8 cellular contexts compared by ENCODE assay signal in the genomic region with DNA sequence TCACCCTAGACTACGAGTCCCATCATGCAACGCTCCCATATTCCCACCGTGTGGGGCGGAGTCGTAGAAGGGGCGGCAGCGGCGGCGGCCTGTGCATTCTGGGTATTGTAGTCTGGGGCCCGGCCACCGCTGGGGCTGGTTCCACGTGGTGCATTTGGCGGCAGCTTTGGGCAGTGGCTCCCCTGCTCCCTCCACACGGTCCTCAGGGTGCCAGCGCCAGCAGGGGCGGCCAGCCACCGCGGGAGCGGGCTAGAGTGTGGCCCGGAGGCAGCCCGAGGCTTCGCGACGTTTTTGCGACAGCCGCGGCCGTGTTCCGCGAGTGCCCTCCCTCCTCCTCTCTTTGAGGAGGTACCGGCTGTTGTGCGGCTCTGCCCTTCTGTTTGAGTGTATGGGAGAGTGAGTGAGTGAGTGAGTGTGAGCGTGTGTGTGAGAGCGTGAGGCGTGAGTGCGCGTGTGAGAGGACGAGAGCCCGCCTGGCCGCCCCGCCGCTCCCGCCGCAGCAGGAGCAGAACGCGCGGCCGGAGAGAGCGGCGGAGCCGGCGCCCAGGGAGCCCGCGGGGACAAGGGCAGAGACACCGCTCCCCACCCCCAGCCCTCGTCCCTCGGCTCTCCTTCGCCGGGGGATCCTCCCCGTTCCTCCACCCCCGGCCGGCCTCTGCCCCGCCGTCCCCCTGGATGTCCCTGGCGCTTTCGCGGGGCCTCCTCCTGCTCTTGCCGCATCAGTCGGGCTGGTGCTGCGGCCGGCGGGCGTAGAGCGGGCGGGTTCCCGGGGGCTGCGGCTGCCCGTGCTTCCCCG. TPM values are rescaled to one million over a fixed set of nuclear protein-coding genes. Genes with fewer than 3 reads are reported as not detected.
A peak's percentile ranks its signal among the peaks of the same experiment; 100 is the strongest.
DNase-seq lines count a peak whose midpoint lies in the region; ATAC-seq, FAIRE-seq and TF ChIP-seq lines count a peak whose summit lies in the region.

A gene (plus strand): TSS at position 343 of the 796 bp plus-strand sequence. CDS start 513 bp downstream, outside the sequence.

- TF ChIP-seq POLR2A in GM18951 (IDR thresholded peaks at IDR 0.05; ENCODE audit: extremely low read depth, insufficient read depth, insufficient read length): peak; percentile 77

- peaks cover 9% of the 10 kb centered on the region for H3K4me1 ChIP-seq in mammary epithelial cell (ENCODE audit: insufficient read depth, low read length)
- H3K4me1 ChIP-seq in small intestine (ENCODE audit: control insufficient read depth in 2 of 2, insufficient read depth in 1 of 2, low read depth in 1 of 2, low read length in 1 of 2): no peaks in the 10 kb centered on the region

- no TSS peak for BruUV-seq in mammary epithelial cell (replicated peaks; lab: Mats Ljungman, UMichigan)

- no peaks in the 10 kb centered on the region for H3K36me3 ChIP-seq in mammary epithelial cell (ENCODE audit: insufficient read depth, low read length)
- H3K36me3 ChIP-seq in small intestine (ENCODE audit: control insufficient read depth in 2 of 2, insufficient read depth in 2 of 2, low read length in 2 of 2): no peaks in the 10 kb centered on the region

- FAIRE-seq in small intestine (lab: Jason Lieb, UNC): no peak

- H3K9me3 ChIP-seq in mammary epithelial cell (replicated peaks; ENCODE audit: insufficient read depth, low read length) (no peaks in the 10 kb centered on the region), small intestine (ENCODE audit: control insufficient read depth, low read depth) (no peaks in the 10 kb centered on the region)

- CTCF ChIA-PET in mammary epithelial cell (lab: Charles Lee; ENCODE audit: low non-redundant PET): no interaction called here

- in situ Hi-C loops in GM18951 (cut with MboI; ENCODE audit: low sequenced_read_pairs, unreplicated experiment) (no loop called here), mammary epithelial cell (cut with MboI; ENCODE audit: low sequenced_read_pairs in 2 of 2) (no loop called here)

- peak within 1 kb of the TSS; percentile 92 for H3K4me2 ChIP-seq in mammary epithelial cell (ENCODE audit: insufficient read depth, low read depth, low read length)

- H4K20me1 ChIP-seq in mammary epithelial cell (ENCODE audit: insufficient read depth, low read length): peaks cover 2% of the 10 kb centered on the region

- peaks cover 50% of the 10 kb centered on the region for H3K79me2 ChIP-seq in mammary epithelial cell (ENCODE audit: insufficient read depth, low read length)

- H3K27me3 ChIP-seq in mammary epithelial cell (ENCODE audit: insufficient read depth, low read length) (no peaks in the 10 kb centered on the region), small intestine (ENCODE audit: control insufficient read depth in 2 of 2, insufficient read depth in 2 of 2, low read length in 2 of 2) (no peaks in the 10 kb centered on the region)

- TF ChIP-seq CTCF in WI38 (IDR thresholded peaks at IDR 0.05; ENCODE audit: low read depth, low read length) (no peak), mammary epithelial cell (conservative IDR thresholded peaks at IDR 0.05 in 1 of 2, IDR thresholded peaks at IDR 0.05 in 1 of 2; ENCODE audit: extremely low read depth in 1 of 2, insufficient read depth in 1 of 2, low read depth in 1 of 2, low read length in 2 of 2) (no peak)

- DNase-seq in AG08395 (ENCODE audit: low spot score) (peak; percentile 88), NCI-H2227 treated with DMSO at 0.1 percent for 48 hours (lab: John Stamatoyannopoulos, UW) (peak; percentile 93), mammary epithelial cell (peak; percentile 95), iPS-NIHi11 (ENCODE audit: low spot score) (peak; percentile 85), small intestine (peak; percentile 92)

- H2AFZ ChIP-seq in mammary epithelial cell (ENCODE audit: low read depth, low read length): peak within 1 kb of the TSS; percentile 94

- 0% methylated on average over 17 of the region's 79 CpGs for WGBS in mammary epithelial cell (ENCODE audit: low coverage, missing lambda C conversion rate)
- 0 to 1% (median 0%) methylated on average over 54 to 79 of the region's 79 CpGs for WGBS in small intestine, 3 donors

- H3K27ac ChIP-seq in mammary epithelial cell (ENCODE audit: insufficient read depth, low read depth, low read length) (peak within 1 kb of the TSS; percentile 58), small intestine (ENCODE audit: low read depth in 1 of 2, low read length in 1 of 2) (peak within 1 kb of the TSS; percentile 97 to 98)

- intact Hi-C loops in mammary epithelial cell (cut with micrococcal nuclease): loop anchor here (1.0 to 10.0 kb wide), 3 partner anchors 33 to 121 kb away; no protein-coding TSS in a partner anchor

- H3K9ac ChIP-seq in mammary epithelial cell (ENCODE audit: insufficient read depth, low read length): peak within 1 kb of the TSS; percentile 85

- dilution Hi-C loops in mammary epithelial cell (cut with HindIII; ENCODE audit: low sequenced_read_pairs): no loop called here

- H3K4me3 ChIP-seq in WI38 (ENCODE audit: low read depth, low read length): peak within 1 kb of the TSS; percentile 70
- H3K4me3 ChIP-seq in mammary epithelial cell (replicated peaks in 1 of 3; ENCODE audit: insufficient read depth in 1 of 3, low read depth in 2 of 3, low read length in 3 of 3): peak within 1 kb of the TSS; percentile 74 to 90 (median 84)
- peak within 1 kb of the TSS; percentile 81 to 97 for H3K4me3 ChIP-seq in small intestine (ENCODE audit: low read depth in 1 of 2, low read length in 2 of 2)

- peak; percentile 83 for ATAC-seq in HG03175 (IDR thresholded peaks at IDR 0.05; ENCODE audit: unreplicated experiment)

RNA-seq across cellular contexts. Expression of the gene that starts here (rescaled TPM):
- 10 to 100 TPM; 22.0 to 23.6 TPM for total RNA-seq in mammary epithelial cell
- polyA plus RNA-seq in mammary epithelial cell: 23.3 TPM
- polyA minus RNA-seq in mammary epithelial cell: 20.5 TPM
- polyA plus RNA-seq in small intestine: 10 to 100 TPM; 16.8 to 29.7 (median 29.2) TPM

Comparison
In these comparisons a context has a peak if more than half of its experiments do, and no peak if none do; other contexts are left out.
1. Peak in every context shown above with its lines: DNase-seq, ATAC-seq, H3K4me3 ChIP-seq and H3K27ac ChIP-seq.